ENCODE assay signal across 8 cellular contexts in genomic region chr12:64826234-64826633, GRCh38.
A peak's percentile ranks its signal among the peaks of the same experiment; 100 is the strongest.
DNase-seq lines count a peak whose midpoint lies in the region; ATAC-seq and TF ChIP-seq lines count a peak whose summit lies in the region.

No MANE protein-coding gene starts in this region.

- H3K4me3 ChIP-seq in GM12865 (ENCODE audit: low read depth, low read length) (peak overlapping the region; percentile 59), astrocyte of the cerebellum (ENCODE audit: low read depth, low read length) (no peak overlapping the region)

- in situ Hi-C loops in astrocyte of the cerebellum (cut with HindIII; ENCODE audit: low sequenced_read_pairs) = no loop called here

- peak; percentile 37 for ATAC-seq in HG03442 (IDR thresholded peaks at IDR 0.05; ENCODE audit: unreplicated experiment)
- ATAC-seq in HG02840 (IDR thresholded peaks at IDR 0.05; ENCODE audit: low FRiP score, unreplicated experiment) = no peak

- TF ChIP-seq CTCF in GM12865 (IDR thresholded peaks at IDR 0.05; ENCODE audit: insufficient read depth, low read depth, low read length, missing control alignments) = no peak
- no peak for TF ChIP-seq CTCF in astrocyte of the cerebellum (IDR thresholded peaks at IDR 0.05; ENCODE audit: low read depth, low read length, missing control alignments)

- peak; percentile 83 for DNase-seq in GM12865 (ENCODE audit: low read depth)
- DNase-seq in OCI-M2 (lab: John Stamatoyannopoulos, UW; ENCODE audit: unreplicated experiment) = peak; percentile 25
- DNase-seq in astrocyte of the cerebellum (ENCODE audit: low read depth) = peak; percentile 60
- DNase-seq in iris pigment epithelial cell (ENCODE audit: low read depth) = peak; percentile 59
- DNase-seq in stimulated activated CD4-positive, alpha-beta T cell treated with anti-CD3 and anti-CD28 coated beads, TNF-alpha, amount 100 ng/mL, for 24 hours (ENCODE audit: low read depth in 3 of 3) = peak in 2 of 3 experiments; percentile 34 to 52
- DNase-seq in GF-D8 (lab: John Stamatoyannopoulos, UW) = no peak
